In genomic region chr15:26628071-26628470, GRCh38 we compare ENCODE assay signal across 13 cellular contexts.
A peak's percentile ranks its signal among the peaks of the same experiment; 100 is the strongest.
DNase-seq lines count a peak whose midpoint lies in the region; ATAC-seq, FAIRE-seq and TF ChIP-seq lines count a peak whose summit lies in the region.
"Had no signal": no experiment of that assay in that cellular context is flagged by ENCODE, and none has a peak within 500 bp of the region (broad histone marks: within the 10 kb centered on the region; RNA-seq: fewer than 3 reads in every experiment).

No MANE protein-coding gene starts in this region.

- H3K27me3 ChIP-seq in SU-DHL-6 (ENCODE audit: low read length): no peaks in the 10 kb centered on the region
- H3K27me3 ChIP-seq: transverse colon had no signal

- no peaks in the 10 kb centered on the region for H3K36me3 ChIP-seq in SU-DHL-6 (ENCODE audit: low read length)
- H3K36me3 ChIP-seq: transverse colon had no signal

- H3K27ac ChIP-seq in SU-DHL-6 (ENCODE audit: low read depth, low read length): peak overlapping the region; percentile 69

- no peaks in the 10 kb centered on the region for H3K9me3 ChIP-seq in SU-DHL-6 (ENCODE audit: insufficient read depth, low read length)

- no peaks in the 10 kb centered on the region for H4K20me1 ChIP-seq in SU-DHL-6 (ENCODE audit: low read depth, low read length)

- H2AFZ ChIP-seq in SU-DHL-6 (ENCODE audit: low read depth, low read length, severe bottlenecking): no peak overlapping the region

- TF ChIP-seq CTCF in AG10803 (conservative IDR thresholded peaks at IDR 0.05; ENCODE audit: low read length): no peak
- TF ChIP-seq CTCF in SU-DHL-6 (IDR thresholded peaks at IDR 0.05; ENCODE audit: insufficient read depth, low read length, poor library complexity, severe bottlenecking): no peak

- peak overlapping the region; percentile 65 for H3K4me2 ChIP-seq in SU-DHL-6 (ENCODE audit: low read depth, low read length, poor library complexity, severe bottlenecking)

- peak overlapping the region; percentile 79 for H3K9ac ChIP-seq in SU-DHL-6 (ENCODE audit: low read length)

- H3K79me2 ChIP-seq in SU-DHL-6 (ENCODE audit: insufficient read depth, low read length): peaks cover 6% of the 10 kb centered on the region; the same call in 1 of the 2 replicates

- peaks cover 26% of the 10 kb centered on the region for H3F3A ChIP-seq in SU-DHL-6 (ENCODE audit: insufficient read depth)

- intact Hi-C loops in left colon (cut with DNase I, micrococcal nuclease): loop anchor here in 1 of 2 donors (10.0 kb wide), 1 partner anchor 53 kb away; no protein-coding TSS in a partner anchor

- ATAC-seq in left colon: peak; percentile 58
- no peak for ATAC-seq in HG03097 (IDR thresholded peaks at IDR 0.05; ENCODE audit: low FRiP score, unreplicated experiment)
- no peak for ATAC-seq in HG03442 (IDR thresholded peaks at IDR 0.05; ENCODE audit: unreplicated experiment)
- ATAC-seq: activated naive CD4-positive, alpha-beta T cell treated with anti-CD3 and anti-CD28 coated beads, Interleukin-2, amount 50 U/mL, for 72 hours had no signal

- FAIRE-seq in urothelium cell line (lab: Jason Lieb, UNC): no peak

- H3K4me3 ChIP-seq in AG10803 (ENCODE audit: low read length) (peak overlapping the region; percentile 52; the same call in 1 of the 2 replicates), SU-DHL-6 (ENCODE audit: insufficient read depth, low read length, poor library complexity, severe bottlenecking) (peak overlapping the region; percentile 65)

- no peak for DNase-seq in AG10803 (ENCODE audit: low read depth)
- DNase-seq in LoVo (ENCODE audit: low spot score): peak; percentile 1
- no peak for DNase-seq in left colon
- DNase-seq in urothelium cell line (ENCODE audit: low spot score): no peak
- no peak for DNase-seq in DMS114 treated with DMSO at 0.1 percent for 48 hours (lab: John Stamatoyannopoulos, UW; ENCODE audit: unreplicated experiment)
- DNase-seq: effector memory CD4-positive, alpha-beta T cell; NCI-H2171 treated with DMSO at 0.1 percent for 48 hours; SW 1271; transverse colon had no signal

- H3K9me2 ChIP-seq in SU-DHL-6 (replicated peaks; ENCODE audit: insufficient read depth, low read length): no peaks in the 10 kb centered on the region
